Comparison of ENCODE assay signal across 1 cellular context in genomic region chr9:125548141-125548540, GRCh38.
TF ChIP-seq lines count a peak whose summit lies in the region.

No MANE protein-coding gene starts in this region.

TF ChIP-seq in HepG2, 621 proteins besides CTCF, POLR2A, EP300 and RAD21 (continued from another document and continues in another):
- no peak for TF ChIP-seq ZBTB39 (CRISPR knock-in tag; IDR thresholded peaks at IDR 0.05)
- peak; percentile 11 for TF ChIP-seq ASH2L (IDR thresholded peaks at IDR 0.05; ENCODE audit: insufficient read length, low read depth, low read length)
- peak; percentile 46; the same call in 1 of the 2 replicates for TF ChIP-seq ZNF878 (CRISPR knock-in tag; IDR thresholded peaks at IDR 0.05)
- peak; percentile 98 for TF ChIP-seq SALL1 (CRISPR knock-in tag; IDR thresholded peaks at IDR 0.05)
- TF ChIP-seq PHF21A (CRISPR knock-in tag; IDR thresholded peaks at IDR 0.05) = peak; percentile 64; the same call in 1 of the 2 replicates
- TF ChIP-seq BCL6 (CRISPR knock-in tag; IDR thresholded peaks at IDR 0.05) = peak; percentile 83
- TF ChIP-seq ZNF331 (CRISPR knock-in tag; IDR thresholded peaks at IDR 0.05) = peak; percentile 90
- peak; percentile 62 for TF ChIP-seq TEAD3 (CRISPR knock-in tag; optimal IDR thresholded peaks at IDR 0.05; ENCODE audit: borderline replicate concordance)
- peak; percentile 71; the same call in 1 of the 2 replicates for TF ChIP-seq THRA (CRISPR knock-in tag; IDR thresholded peaks at IDR 0.05; ENCODE audit: borderline replicate concordance)
- no peak for TF ChIP-seq CBFB (CRISPR knock-in tag; IDR thresholded peaks at IDR 0.05)
- TF ChIP-seq ZNF441 (CRISPR knock-in tag; IDR thresholded peaks at IDR 0.05; ENCODE audit: borderline replicate concordance) = no peak; the same call in 1 of the 2 replicates
- peak; percentile 92 for TF ChIP-seq HOMEZ (CRISPR knock-in tag; IDR thresholded peaks at IDR 0.05; ENCODE audit: low read depth)
- TF ChIP-seq ZBTB14 (CRISPR knock-in tag; IDR thresholded peaks at IDR 0.05) = no peak
- TF ChIP-seq SAP130 (CRISPR knock-in tag; IDR thresholded peaks at IDR 0.05; ENCODE audit: low read depth) = peak; percentile 84
- TF ChIP-seq HDAC1 (CRISPR knock-in tag; IDR thresholded peaks at IDR 0.05) = peak; percentile 79
- TF ChIP-seq GATA4 (IDR thresholded peaks at IDR 0.05; ENCODE audit: borderline replicate concordance, low read depth) = peak; percentile 80; the same call in 1 of the 2 replicates
- TF ChIP-seq ELF3 (CRISPR knock-in tag; IDR thresholded peaks at IDR 0.05) = peak; percentile 82; the same call in 1 of the 2 replicates
- TF ChIP-seq SIX1 (CRISPR knock-in tag; IDR thresholded peaks at IDR 0.05; ENCODE audit: borderline replicate concordance) = peak; percentile 62; the same call in 1 of the 2 replicates
- TF ChIP-seq FOXP1 (IDR thresholded peaks at IDR 0.05) = no peak
- TF ChIP-seq FOXP1 (CRISPR knock-in tag; IDR thresholded peaks at IDR 0.05) = peak; percentile 79; the same call in 1 of the 2 replicates
- TF ChIP-seq ZNF256 (CRISPR knock-in tag; conservative IDR thresholded peaks at IDR 0.05) = no peak
- TF ChIP-seq ATF7 (IDR thresholded peaks at IDR 0.05) = no peak
- peak; percentile 51; the same call in 1 of the 2 replicates for TF ChIP-seq ATF7 (CRISPR knock-in tag; IDR thresholded peaks at IDR 0.05)
- no peak for TF ChIP-seq GZF1 (CRISPR knock-in tag; IDR thresholded peaks at IDR 0.05)
- peak; percentile 94 for TF ChIP-seq GATAD2A (CRISPR knock-in tag; IDR thresholded peaks at IDR 0.05)
- TF ChIP-seq HDAC2 (CRISPR knock-in tag; IDR thresholded peaks at IDR 0.05) = peak; percentile 92
- peak; percentile 77 for TF ChIP-seq FOSL2 (CRISPR knock-in tag; IDR thresholded peaks at IDR 0.05)
- no peak for TF ChIP-seq NFYC (CRISPR knock-in tag; IDR thresholded peaks at IDR 0.05)
- no peak for TF ChIP-seq JDP2 (CRISPR knock-in tag; IDR thresholded peaks at IDR 0.05; ENCODE audit: borderline replicate concordance)
- TF ChIP-seq ZNF20 (CRISPR knock-in tag; IDR thresholded peaks at IDR 0.05) = no peak
- TF ChIP-seq ZNF292 (CRISPR knock-in tag; IDR thresholded peaks at IDR 0.05; ENCODE audit: borderline replicate concordance, low read depth) = peak; percentile 84; the same call in 1 of the 2 replicates
- TF ChIP-seq FOXA1 (IDR thresholded peaks at IDR 0.05) = peak; percentile 37; the same call in 1 of the 2 replicates
- TF ChIP-seq FOXA1 (CRISPR knock-in tag; IDR thresholded peaks at IDR 0.05) = peak; percentile 93
- 0 out of 2 replicates have a peak, but pooled peaks have one; percentile 78 for TF ChIP-seq ZKSCAN8 (CRISPR knock-in tag; IDR thresholded peaks at IDR 0.05; ENCODE audit: borderline replicate concordance)
- TF ChIP-seq RFX3 (CRISPR knock-in tag; IDR thresholded peaks at IDR 0.05) = no peak
- peak; percentile 23; the same call in 1 of the 2 replicates for TF ChIP-seq DRAP1 (CRISPR knock-in tag; IDR thresholded peaks at IDR 0.05)
- TF ChIP-seq MYC (CRISPR knock-in tag; IDR thresholded peaks at IDR 0.05; ENCODE audit: borderline replicate concordance) = 0 out of 2 replicates have a peak, but pooled peaks have one; percentile 24
- TF ChIP-seq RXRA (CRISPR knock-in tag; IDR thresholded peaks at IDR 0.05) = peak; percentile 62; the same call in 1 of the 2 replicates
- TF ChIP-seq ADNP (CRISPR knock-in tag; IDR thresholded peaks at IDR 0.05) = no peak
- peak; percentile 93 for TF ChIP-seq ZBTB7B (CRISPR knock-in tag; IDR thresholded peaks at IDR 0.05)
- TF ChIP-seq TGIF2 (CRISPR knock-in tag; IDR thresholded peaks at IDR 0.05) = 0 out of 2 replicates have a peak, but pooled peaks have one; percentile 46
- TF ChIP-seq ATF7-NPFF (CRISPR knock-in tag; IDR thresholded peaks at IDR 0.05; ENCODE audit: low read depth) = no peak
- peak; percentile 96 for TF ChIP-seq FOXP4 (CRISPR knock-in tag; IDR thresholded peaks at IDR 0.05)
- TF ChIP-seq GMEB1 (CRISPR knock-in tag; IDR thresholded peaks at IDR 0.05; ENCODE audit: borderline replicate concordance) = no peak
- peak; percentile 59; the same call in 1 of the 2 replicates for TF ChIP-seq ZNF205 (CRISPR knock-in tag; IDR thresholded peaks at IDR 0.05)
- no peak for TF ChIP-seq ZNF547 (CRISPR knock-in tag; IDR thresholded peaks at IDR 0.05)
- 0 out of 2 replicates have a peak, but pooled peaks have one; percentile 38 for TF ChIP-seq TFE3 (CRISPR knock-in tag; IDR thresholded peaks at IDR 0.05)
- TF ChIP-seq JARID2 (CRISPR knock-in tag; IDR thresholded peaks at IDR 0.05; ENCODE audit: insufficient replicate concordance) = no peak
- TF ChIP-seq ELF1 (CRISPR knock-in tag; IDR thresholded peaks at IDR 0.05) = peak; percentile 18; the same call in 1 of the 2 replicates
- TF ChIP-seq ZNF512B (CRISPR knock-in tag; IDR thresholded peaks at IDR 0.05; ENCODE audit: borderline replicate concordance) = peak; percentile 56; the same call in 1 of the 2 replicates
- peak; percentile 20 for TF ChIP-seq RBM22 (optimal IDR thresholded peaks at IDR 0.05; ENCODE audit: low read length)
- TF ChIP-seq SOX13 (IDR thresholded peaks at IDR 0.05) = peak; percentile 77; the same call in 1 of the 2 replicates
- TF ChIP-seq SOX13 (CRISPR knock-in tag; conservative IDR thresholded peaks at IDR 0.05 in 1 of 2, IDR thresholded peaks at IDR 0.05 in 1 of 2) = peak in 1 of 2 experiments; percentile 93; a peak in 2 of 4 replicates
- TF ChIP-seq SIN3B (IDR thresholded peaks at IDR 0.05; ENCODE audit: low read length) = no peak
